9 cellular contexts compared by ENCODE assay signal in the genomic region with DNA sequence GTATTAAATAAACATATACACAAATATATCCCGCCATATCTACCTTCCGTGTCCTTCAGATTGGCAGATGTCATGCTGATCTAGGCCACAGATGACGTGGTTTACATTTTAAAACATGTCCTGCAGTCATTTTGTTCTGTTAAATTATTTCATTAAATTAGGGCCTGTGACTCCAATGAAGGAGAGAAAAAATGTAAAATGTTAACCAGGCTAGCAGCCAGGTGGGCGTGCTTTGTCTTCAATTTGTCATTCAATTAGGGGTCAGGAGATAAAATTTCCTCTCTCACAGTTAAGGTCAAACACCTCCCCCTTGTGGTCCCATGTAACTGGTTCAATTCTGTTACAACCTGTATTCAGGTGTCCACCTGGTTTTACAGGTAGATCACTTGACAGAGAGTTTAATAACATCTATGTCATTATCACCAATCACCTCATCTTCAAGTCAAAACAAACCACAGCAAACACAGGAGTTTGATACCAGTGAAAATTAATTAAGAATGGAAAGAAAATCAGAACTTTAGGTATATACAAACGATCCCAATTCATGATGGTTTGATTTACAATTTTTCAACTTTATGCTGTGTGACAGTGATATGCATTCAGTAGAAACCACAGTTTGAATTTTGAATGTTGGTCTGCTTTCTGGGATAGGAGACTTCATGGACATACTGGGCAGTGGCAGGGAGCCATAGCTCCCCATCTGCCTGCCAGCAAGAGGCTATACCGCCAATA.
A peak's percentile ranks its signal among the peaks of the same experiment; 100 is the strongest.
DNase-seq lines count a peak whose midpoint lies in the region; ATAC-seq and TF ChIP-seq lines count a peak whose summit lies in the region.
"Had no signal": no experiment of that assay in that cellular context is flagged by ENCODE, and none has a peak within 500 bp of the region (broad histone marks: within the 10 kb centered on the region; RNA-seq: fewer than 3 reads in every experiment).

No MANE protein-coding gene starts in this region.

- H3K9me2 ChIP-seq in SU-DHL-6 (replicated peaks; ENCODE audit: insufficient read depth, low read length) (no peaks in the 10 kb centered on the region), neural cell (ENCODE audit: insufficient read depth, low read length) (no peaks in the 10 kb centered on the region)

- H3K36me3 ChIP-seq in SU-DHL-6 (ENCODE audit: low read length) (no peaks in the 10 kb centered on the region), neural cell (ENCODE audit: insufficient read depth, low read length) (no peaks in the 10 kb centered on the region)
- H3K36me3 ChIP-seq: cardiac muscle cell had no signal

- no peak overlapping the region for H3K4me2 ChIP-seq in SU-DHL-6 (ENCODE audit: low read depth, low read length, poor library complexity, severe bottlenecking)
- H3K4me2 ChIP-seq in neural cell (ENCODE audit: low read length): peak overlapping the region; percentile 20

- H2AFZ ChIP-seq in SU-DHL-6 (ENCODE audit: low read depth, low read length, severe bottlenecking): peak overlapping the region; percentile 44
- no peak overlapping the region for H2AFZ ChIP-seq in neural cell (ENCODE audit: low read depth, low read length)

- H3K27ac ChIP-seq in SU-DHL-6 (ENCODE audit: low read depth, low read length) (no peak overlapping the region), neural cell (ENCODE audit: low read length) (peak overlapping the region; percentile 81)
- H3K27ac ChIP-seq: cardiac muscle cell had no signal

- DNase-seq in NCI-H1436 treated with DMSO at 0.1 percent for 48 hours (lab: John Stamatoyannopoulos, UW): peak; percentile 59
- DNase-seq in Right ventricle myocardium inferior (ENCODE audit: missing footprints): no peak
- DNase-seq in NOMO-1 (lab: John Stamatoyannopoulos, UW; ENCODE audit: unreplicated experiment in 2 of 2): no peak
- DNase-seq in UCSD-AML1 (lab: John Stamatoyannopoulos, UW; ENCODE audit: unreplicated experiment): no peak

- H3K4me3 ChIP-seq in SU-DHL-6 (ENCODE audit: insufficient read depth, low read length, poor library complexity, severe bottlenecking) (no peak overlapping the region), neural cell (ENCODE audit: low read length) (peak overlapping the region; percentile 42)
- H3K4me3 ChIP-seq: cardiac muscle cell had no signal

- peak; percentile 42 for TF ChIP-seq EP300 in neural cell (conservative IDR thresholded peaks at IDR 0.05; ENCODE audit: poor library complexity, severe bottlenecking)

- no peaks in the 10 kb centered on the region for H3K27me3 ChIP-seq in SU-DHL-6 (ENCODE audit: low read length)
- H3K27me3 ChIP-seq in neural cell (ENCODE audit: insufficient read depth, low read depth, low read length): no peaks in the 10 kb centered on the region
- H3K27me3 ChIP-seq: cardiac muscle cell had no signal

- H3K9ac ChIP-seq in SU-DHL-6 (ENCODE audit: low read length): no peak overlapping the region
- H3K9ac ChIP-seq in neural cell (ENCODE audit: low read length): peak overlapping the region; percentile 55

- no peaks in the 10 kb centered on the region for H3K79me2 ChIP-seq in SU-DHL-6 (ENCODE audit: insufficient read depth, low read length)
- H3K79me2 ChIP-seq in neural cell (replicated peaks; ENCODE audit: insufficient read depth, low read length): peaks cover 22% of the 10 kb centered on the region

- no peaks in the 10 kb centered on the region for H3K9me3 ChIP-seq in SU-DHL-6 (ENCODE audit: insufficient read depth, low read length)
- H3K9me3 ChIP-seq in neural cell (ENCODE audit: low read length): no peaks in the 10 kb centered on the region

- peak; percentile 63 for TF ChIP-seq CTCF in GM12873 (IDR thresholded peaks at IDR 0.05; ENCODE audit: insufficient read depth, low read depth, low read length, missing control alignments)
- peak; percentile 39 for TF ChIP-seq CTCF in SU-DHL-6 (IDR thresholded peaks at IDR 0.05; ENCODE audit: insufficient read depth, low read length, poor library complexity, severe bottlenecking)
- peak; percentile 89 for TF ChIP-seq CTCF in neural cell (IDR thresholded peaks at IDR 0.05; ENCODE audit: poor library complexity, severe bottlenecking)

- H3F3A ChIP-seq in SU-DHL-6 (ENCODE audit: insufficient read depth): no peaks in the 10 kb centered on the region
- peaks cover 4% of the 10 kb centered on the region for H3F3A ChIP-seq in neural cell (ENCODE audit: insufficient read depth, low read length, poor library complexity, severe bottlenecking)

- TF ChIP-seq RAD21 in neural cell (conservative IDR thresholded peaks at IDR 0.05): peak; percentile 96

- ATAC-seq in Right ventricle myocardium inferior (no peak), GM21381 (IDR thresholded peaks at IDR 0.05; ENCODE audit: unreplicated experiment) (no peak)

- intact Hi-C loops in Right ventricle myocardium inferior (cut with DNase I): no loop called here

- H4K20me1 ChIP-seq in SU-DHL-6 (ENCODE audit: low read depth, low read length): no peaks in the 10 kb centered on the region
- H4K20me1 ChIP-seq in neural cell (ENCODE audit: insufficient read depth): no peaks in the 10 kb centered on the region

TF ChIP-seq in neural cell, 6 proteins besides CTCF, POLR2A, EP300 and RAD21:
- TF ChIP-seq TAF1 (IDR thresholded peaks at IDR 0.05; ENCODE audit: low read depth): no peak
- peak; percentile 93 for TF ChIP-seq SMC3 (conservative IDR thresholded peaks at IDR 0.05; ENCODE audit: poor library complexity)

Comparison
In these comparisons a context has a peak if more than half of its experiments do, and no peak if none do; other contexts are left out.
1. CTCF ChIP-seq: peak in every context shown above with its lines; median percentile 89 in neural cell; 63 in GM12873; 39 in SU-DHL-6.